Comparison of ENCODE assay signal across 22 cellular contexts in the genomic region with DNA sequence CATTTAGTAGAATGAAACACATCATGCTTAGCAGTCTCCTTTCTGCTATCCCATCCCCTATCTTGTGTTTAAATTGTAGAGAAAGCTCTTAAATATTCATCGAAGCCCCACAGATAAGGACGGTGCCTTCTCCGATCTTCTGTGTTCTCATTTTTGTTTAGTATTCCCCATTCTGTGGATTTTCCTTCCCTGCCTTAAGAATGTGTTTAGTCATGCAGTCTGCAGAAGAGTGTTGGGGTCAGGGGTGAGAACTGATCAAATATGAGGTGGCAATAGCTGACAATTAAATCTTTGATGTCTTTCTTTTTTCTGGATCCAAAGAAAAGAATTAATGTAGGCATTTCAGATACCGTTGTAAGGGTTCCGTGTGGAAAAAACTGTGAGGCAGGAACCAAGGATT. TPM values are rescaled to one million over a fixed set of nuclear protein-coding genes. Genes with fewer than 3 reads are reported as not detected.
A peak's percentile ranks its signal among the peaks of the same experiment; 100 is the strongest.
DNase-seq lines count a peak whose midpoint lies in the region; ATAC-seq and TF ChIP-seq lines count a peak whose summit lies in the region.
"Had no signal": no experiment of that assay in that cellular context is flagged by ENCODE, and none has a peak within 500 bp of the region (broad histone marks: within the 10 kb centered on the region; RNA-seq: fewer than 3 reads in every experiment).

No MANE protein-coding gene starts in this region.

- H3K9me3 Mint-ChIP-seq in glutamatergic neuron (ENCODE audit: unreplicated experiment): peaks cover 4% of the 10 kb centered on the region
- H3K9me3 Mint-ChIP-seq in activated T-cell treated with anti-CD3 and anti-CD28 coated beads, Interleukin-2, amount 50 U/mL, for 4 hours: no peaks in the 10 kb centered on the region
- H3K9me3 Mint-ChIP-seq in CD8-positive, alpha-beta memory T cell: peaks cover 0 to 5% (median 3%) of the 10 kb centered on the region in 5 donors

- H3K27ac ChIP-seq in BLaER1 treated with 17β-estradiol and CSF1 and Interleukin-3, amounts not matched to agents 10 nM and 100 nM: peak overlapping the region in 8 of 11 experiments; percentile 11 to 74 (median 53); a peak in 15 of 22 replicates
- H3K27ac ChIP-seq in HCT116 (ENCODE audit: low read depth, low read length) (no peak overlapping the region), smooth muscle cell (ENCODE audit: low read depth) (no peak overlapping the region)
- no peak overlapping the region for H3K27ac ChIP-seq in CD8-positive, alpha-beta memory T cell (ENCODE audit: low read depth, low read length)
- H3K27ac ChIP-seq: HL-60 had no signal

- no peaks in the 10 kb centered on the region for H3K9me2 ChIP-seq in HCT116 (ENCODE audit: insufficient read depth)

- no peak overlapping the region for H3K4me3 Mint-ChIP-seq in glutamatergic neuron (ENCODE audit: unreplicated experiment)
- H3K4me3 Mint-ChIP-seq in activated T-cell treated with anti-CD3 and anti-CD28 coated beads, Interleukin-2, amount 50 U/mL, for 4 hours: no peak overlapping the region
- no peak overlapping the region for H3K4me3 Mint-ChIP-seq in CD8-positive, alpha-beta memory T cell
- H3K4me3 Mint-ChIP-seq: CD14-positive monocyte; CD4-positive, alpha-beta memory T cell; IgD-negative memory B cell had no signal

- no peaks in the 10 kb centered on the region for H3K4me1 Mint-ChIP-seq in glutamatergic neuron (ENCODE audit: low read depth, unreplicated experiment)
- peaks cover 2% of the 10 kb centered on the region for H3K4me1 Mint-ChIP-seq in activated T-cell treated with anti-CD3 and anti-CD28 coated beads, Interleukin-2, amount 50 U/mL, for 4 hours (ENCODE audit: low read depth)
- H3K4me1 Mint-ChIP-seq in CD8-positive, alpha-beta memory T cell: peaks cover 0 to 3% (median 0%) of the 10 kb centered on the region in 3 donors

- 0 out of 2 replicates have a peak, but pooled peaks have one; percentile 47 for ATAC-seq in HCT116
- no peak for ATAC-seq in activated T-cell treated with anti-CD3 and anti-CD28 coated beads, Interleukin-2, amount 50 U/mL, for 4 hours
- ATAC-seq: GM12878 had no signal

- H3K27me3 ChIP-seq in BLaER1 treated with 17β-estradiol and CSF1 and Interleukin-3, amounts not matched to agents 10 nM and 100 nM: no peaks in the 10 kb centered on the region
- H3K27me3 ChIP-seq in HCT116 (ENCODE audit: insufficient read depth, low read length) (no peaks in the 10 kb centered on the region), smooth muscle cell (ENCODE audit: low read depth) (no peaks in the 10 kb centered on the region)
- H3K27me3 ChIP-seq in CD8-positive, alpha-beta memory T cell (ENCODE audit: insufficient read depth, low read length, poor library complexity, severe bottlenecking): no peaks in the 10 kb centered on the region

- H3K36me3 ChIP-seq in BLaER1 treated with 17β-estradiol and CSF1 and Interleukin-3, amounts not matched to agents 10 nM and 100 nM: no peaks in the 10 kb centered on the region
- no peaks in the 10 kb centered on the region for H3K36me3 ChIP-seq in HCT116 (ENCODE audit: control insufficient read depth in 1 of 2, insufficient read depth in 2 of 2, low read length in 2 of 2)
- no peaks in the 10 kb centered on the region for H3K36me3 ChIP-seq in smooth muscle cell (ENCODE audit: low read depth)
- no peaks in the 10 kb centered on the region for H3K36me3 ChIP-seq in CD8-positive, alpha-beta memory T cell (ENCODE audit: insufficient read depth, low read length)
- H3K36me3 ChIP-seq: HAP-1 had no signal

- CTCF ChIA-PET in HCT116 (lab: Charles Lee): no interaction called here
- CTCF ChIA-PET in CD8-positive, alpha-beta memory T cell (lab: Charles Lee): no interaction called here

- H2AFZ ChIP-seq in HCT116 (ENCODE audit: low read depth, low read length, poor library complexity, severe bottlenecking): peak overlapping the region; percentile 53
- peak overlapping the region; percentile 46 for H2AFZ ChIP-seq in smooth muscle cell (ENCODE audit: low read depth)

- RAD21 ChIA-PET in HCT116 (lab: Charles Lee; ENCODE audit: low non-redundant PET in 1 of 2, low total read pairs in 2 of 2, uncharacterized antibody in 2 of 2, unreplicated experiment in 2 of 2): no interaction called here

- H3K9me3 ChIP-seq in BLaER1 treated with 17β-estradiol and CSF1 and Interleukin-3, amounts not matched to agents 10 nM and 100 nM (replicated peaks in 1 of 11): peaks cover 0 to 24% (median 4%) of the 10 kb centered on the region in 11 experiments; a peak in 13 of 22 replicates
- no peaks in the 10 kb centered on the region for H3K9me3 ChIP-seq in HCT116 (ENCODE audit: control insufficient read depth in 1 of 2, insufficient read depth in 1 of 2, low read depth in 1 of 2, low read length in 2 of 2)
- no peaks in the 10 kb centered on the region for H3K9me3 ChIP-seq in smooth muscle cell (replicated peaks; ENCODE audit: low read depth)
- no peaks in the 10 kb centered on the region for H3K9me3 ChIP-seq in CD8-positive, alpha-beta memory T cell (ENCODE audit: low read length)
- H3K9me3 ChIP-seq: HAP-1 had no signal

- H3K4me1 ChIP-seq in BLaER1 treated with 17β-estradiol and CSF1 and Interleukin-3, amounts not matched to agents 10 nM and 100 nM: peaks cover 4 to 35% (median 25%) of the 10 kb centered on the region in 10 experiments; a peak in 18 of 20 replicates
- H3K4me1 ChIP-seq in HCT116 (ENCODE audit: control insufficient read depth in 1 of 2, insufficient read depth in 2 of 2, low read length in 2 of 2): peaks cover 0 to 8% of the 10 kb centered on the region in 2 experiments; a peak in 2 of 4 replicates
- no peaks in the 10 kb centered on the region for H3K4me1 ChIP-seq in smooth muscle cell (ENCODE audit: low read depth)
- no peaks in the 10 kb centered on the region for H3K4me1 ChIP-seq in CD8-positive, alpha-beta memory T cell (ENCODE audit: insufficient read depth, low read length)

- WGBS in smooth muscle cell (ENCODE audit: low lambda C conversion rate): 60% methylated on average over 5 of the region's 5 CpGs

- H3K27ac Mint-ChIP-seq in glutamatergic neuron (ENCODE audit: unreplicated experiment): peak overlapping the region; percentile 8
- no peak overlapping the region for H3K27ac Mint-ChIP-seq in CD8-positive, alpha-beta memory T cell
- H3K27ac Mint-ChIP-seq: CD14-positive monocyte; CD4-positive, alpha-beta memory T cell; IgD-negative memory B cell had no signal

- H3K4me2 ChIP-seq in BLaER1 treated with 17β-estradiol and CSF1 and Interleukin-3, amounts not matched to agents 10 nM and 100 nM: peak overlapping the region in 8 of 11 experiments; percentile 6 to 63 (median 46); a peak in 13 of 22 replicates
- H3K4me2 ChIP-seq in HCT116 (ENCODE audit: low read length) (peak overlapping the region; percentile 45), smooth muscle cell (no peak overlapping the region)

- POLR2A ChIA-PET in HCT116 (lab: Charles Lee): interaction anchor here (0.6 kb wide), 1 partner anchor 358 kb away, joined by 3 read pairs; no protein-coding TSS in a partner anchor
- POLR2A ChIA-PET in CD8-positive, alpha-beta memory T cell (lab: Charles Lee): no interaction called here

- no TSS peak for BruUV-seq in HCT116 (replicated peaks; lab: Mats Ljungman, UMichigan)

- H3K36me3 Mint-ChIP-seq in glutamatergic neuron (ENCODE audit: unreplicated experiment): no peaks in the 10 kb centered on the region
- no peaks in the 10 kb centered on the region for H3K36me3 Mint-ChIP-seq in activated T-cell treated with anti-CD3 and anti-CD28 coated beads, Interleukin-2, amount 50 U/mL, for 4 hours (ENCODE audit: insufficient read depth)
- H3K36me3 Mint-ChIP-seq in CD8-positive, alpha-beta memory T cell: no peaks in the 10 kb centered on the region
- H3K36me3 Mint-ChIP-seq: CD14-positive monocyte; CD4-positive, alpha-beta memory T cell had no signal

- no peaks in the 10 kb centered on the region for H3F3A ChIP-seq in smooth muscle cell (ENCODE audit: low read depth)

- no peak overlapping the region; a peak in 2 of 22 replicates for H3K9ac ChIP-seq in BLaER1 treated with 17β-estradiol and CSF1 and Interleukin-3, amounts not matched to agents 10 nM and 100 nM
- H3K9ac ChIP-seq in HCT116 (ENCODE audit: low read length) (no peak overlapping the region), smooth muscle cell (ENCODE audit: low read depth) (no peak overlapping the region)

- intact Hi-C loops in HCT116 (cut with micrococcal nuclease): no loop called here

- H4K20me1 ChIP-seq in BLaER1 treated with 17β-estradiol and CSF1 and Interleukin-3, amounts not matched to agents 10 nM and 100 nM: no peaks in the 10 kb centered on the region
- H4K20me1 ChIP-seq in HCT116 (ENCODE audit: insufficient read depth) (no peaks in the 10 kb centered on the region), smooth muscle cell (ENCODE audit: low read depth) (no peaks in the 10 kb centered on the region)

- no peak overlapping the region for H3K4me3 ChIP-seq in BLaER1 treated with 17β-estradiol and CSF1 and Interleukin-3, amounts not matched to agents 10 nM and 100 nM
- no peak overlapping the region; a peak in 1 of 4 replicates for H3K4me3 ChIP-seq in HCT116 (replicated peaks in 1 of 2; ENCODE audit: low read depth in 1 of 2, low read length in 2 of 2)
- no peak overlapping the region for H3K4me3 ChIP-seq in smooth muscle cell
- no peak overlapping the region for H3K4me3 ChIP-seq in CD8-positive, alpha-beta memory T cell (ENCODE audit: low read length)
- H3K4me3 ChIP-seq: GM12878, HAP-1 had no signal

- H3K79me2 ChIP-seq in HCT116 (ENCODE audit: insufficient read depth, low read length): no peaks in the 10 kb centered on the region
- H3K79me2 ChIP-seq in smooth muscle cell (ENCODE audit: low read depth): no peaks in the 10 kb centered on the region

- TF ChIP-seq CTCF in HCT116 (IDR thresholded peaks at IDR 0.05 in 2 of 3, conservative IDR thresholded peaks at IDR 0.05 in 1 of 3; ENCODE audit: borderline replicate concordance in 1 of 3, insufficient read depth in 1 of 3, low read depth in 2 of 3, low read length in 2 of 3) (no peak), glutamatergic neuron (IDR thresholded peaks at IDR 0.05; ENCODE audit: partially characterized antibody, unreplicated experiment) (no peak), smooth muscle cell (IDR thresholded peaks at IDR 0.05; ENCODE audit: borderline replicate concordance, insufficient read depth, poor library complexity, severe bottlenecking) (no peak)

- peaks cover 6% of the 10 kb centered on the region for H3K27me3 Mint-ChIP-seq in glutamatergic neuron (ENCODE audit: unreplicated experiment)
- peaks cover 6% of the 10 kb centered on the region for H3K27me3 Mint-ChIP-seq in activated T-cell treated with anti-CD3 and anti-CD28 coated beads, Interleukin-2, amount 50 U/mL, for 4 hours (ENCODE audit: low read depth)
- peaks cover 9 to 36% of the 10 kb centered on the region in 2 donors for H3K27me3 Mint-ChIP-seq in CD8-positive, alpha-beta memory T cell

- no peak for TF ChIP-seq POLR2A in HCT116 (IDR thresholded peaks at IDR 0.05; ENCODE audit: borderline replicate concordance, extremely low read depth, insufficient read depth, insufficient read length)

- DNase-seq in HCT116 (ENCODE audit: low read depth, low spot score) (no peak), glutamatergic neuron (no peak), smooth muscle cell (lab: John Stamatoyannopoulos, UW; ENCODE audit: unreplicated experiment) (no peak), T-helper 2 cell (no peak)
- no peak for DNase-seq in activated T-cell treated with anti-CD3 and anti-CD28 coated beads, Interleukin-2, amount 50 U/mL, for 4 hours
- no peak for DNase-seq in CD8-positive, alpha-beta memory T cell
- DNase-seq: ACHN; Calu3; CD4-positive, alpha-beta memory T cell; DMS79 treated with DMSO at 0.1 percent for 48 hours; GF-D8; KBM-7 had no signal

- no peak for TF ChIP-seq RAD21 in HCT116 (IDR thresholded peaks at IDR 0.05; ENCODE audit: low read depth)

RNA-seq across cellular contexts. Expression of gene ANKUB1, which starts 9.3 kb away (rescaled TPM):
- total RNA-seq in HCT116 (2021; ENCODE audit: unreplicated experiment): not detected
- polyA plus RNA-seq in HCT116 (2012): 0.04 TPM in 1 of 2 replicates, not detected in the other
- not detected for total RNA-seq in glutamatergic neuron (ENCODE audit: unreplicated experiment)
- total RNA-seq in smooth muscle cell: not detected in 2 replicates
- polyA plus RNA-seq in smooth muscle cell: not detected in 2 replicates
- total RNA-seq in activated T-cell treated with anti-CD3 and anti-CD28 coated beads, Interleukin-2, amount 50 U/mL, for 4 hours: not detected
- not detected for total RNA-seq in CD8-positive, alpha-beta memory T cell
- not detected for polyA plus RNA-seq in CD8-positive, alpha-beta memory T cell
- total RNA-seq: A172; Calu3; CD4-positive, alpha-beta memory T cell; GM12878; H4; HT1080 had no signal
- polyA plus RNA-seq: BJ; CD14-positive monocyte; CD4-positive, alpha-beta memory T cell; IgD-negative memory B cell had no signal

RNA-seq across cellular contexts. Expression of gene RNF13, which starts 11.4 kb away (rescaled TPM):
- 39.9 TPM for total RNA-seq in HCT116 (2021; ENCODE audit: unreplicated experiment)
- polyA plus RNA-seq in HCT116 (2012): 20.5 and 24.8 TPM in 2 replicates
- total RNA-seq in glutamatergic neuron (ENCODE audit: unreplicated experiment): 29.0 TPM
- total RNA-seq in smooth muscle cell: 72.7 and 81.9 TPM in 2 replicates
- 46.1 and 64.2 TPM in 2 replicates for polyA plus RNA-seq in smooth muscle cell
- total RNA-seq in activated T-cell treated with anti-CD3 and anti-CD28 coated beads, Interleukin-2, amount 50 U/mL, for 4 hours: 10 to 100 TPM; 29.4 to 31.9 (median 30.7) TPM
- total RNA-seq in CD8-positive, alpha-beta memory T cell: 10 to 100 TPM; 33.5 to 33.6 TPM
- polyA plus RNA-seq in CD8-positive, alpha-beta memory T cell: 110 TPM

RNA-seq across cellular contexts. Expression of gene COMMD2, which starts 49.4 kb away (rescaled TPM):
- total RNA-seq in HCT116 (2021; ENCODE audit: unreplicated experiment): 35.5 TPM
- 16.7 and 18.7 TPM in 2 replicates for polyA plus RNA-seq in HCT116 (2012)
- 60.8 TPM for total RNA-seq in glutamatergic neuron (ENCODE audit: unreplicated experiment)
- total RNA-seq in smooth muscle cell: 52.0 and 56.3 TPM in 2 replicates
- polyA plus RNA-seq in smooth muscle cell: 38.9 and 47.5 TPM in 2 replicates
- total RNA-seq in activated T-cell treated with anti-CD3 and anti-CD28 coated beads, Interleukin-2, amount 50 U/mL, for 4 hours: 10 to 100 TPM; 41.3 to 44.5 (median 44.1) TPM
- total RNA-seq in CD8-positive, alpha-beta memory T cell: 10 to 100 TPM; 42.4 to 48.4 TPM
- 68.4 TPM for polyA plus RNA-seq in CD8-positive, alpha-beta memory T cell

Comparison
In these comparisons a context has a peak if more than half of its experiments do, and no peak if none do; other contexts are left out.
1. H3K27ac ChIP-seq: peak in BLaER1 treated with 17β-estradiol and CSF1 and Interleukin-3, amounts not matched to agents 10 nM and 100 nM (8 of 11); none in HCT116 (single experiment), smooth muscle cell (single experiment) and CD8-positive, alpha-beta memory T cell (single experiment).